23 cellular contexts compared by ENCODE assay signal in genomic region chr5:133697536-133698258, GRCh38.
DNase-seq lines count a peak whose midpoint lies in the region; ATAC-seq and TF ChIP-seq lines count a peak whose summit lies in the region.
"Had no signal": no experiment of that assay in that cellular context is flagged by ENCODE, and none has a peak within 500 bp of the region (broad histone marks: within the 10 kb centered on the region; RNA-seq: fewer than 3 reads in every experiment).

No MANE protein-coding gene starts in this region.

- H3K27me3 Mint-ChIP-seq in stimulated activated naive B cell treated with anti-CD40 and anti-IgM and Interleukin-4, amounts not matched to agents 10 μg/mL and 1 μg/mL and 100 μg/mL, for 72 hours = peaks cover 14 to 17% of the 10 kb centered on the region in 2 donors
- H3K27me3 Mint-ChIP-seq in mesothelial cell of epicardium (ENCODE audit: low read depth) = peaks cover 26% of the 10 kb centered on the region

- peaks cover 0 to 6% of the 10 kb centered on the region in 2 donors for H3K36me3 Mint-ChIP-seq in stimulated activated naive B cell treated with anti-CD40 and anti-IgM and Interleukin-4, amounts not matched to agents 10 μg/mL and 1 μg/mL and 100 μg/mL, for 72 hours
- H3K36me3 Mint-ChIP-seq in mesothelial cell of epicardium = no peaks in the 10 kb centered on the region
- H3K36me3 Mint-ChIP-seq: CD8-positive, alpha-beta T cell had no signal

- peaks cover 10 to 18% of the 10 kb centered on the region in 2 donors for H3K4me1 Mint-ChIP-seq in stimulated activated naive B cell treated with anti-CD40 and anti-IgM and Interleukin-4, amounts not matched to agents 10 μg/mL and 1 μg/mL and 100 μg/mL, for 72 hours
- H3K4me1 Mint-ChIP-seq in mesothelial cell of epicardium = peaks cover 2% of the 10 kb centered on the region

- no peaks in the 10 kb centered on the region for H3K9me3 ChIP-seq in BLaER1 treated with 17β-estradiol and CSF1 and Interleukin-3, amounts not matched to agents 10 nM and 100 nM (replicated peaks in 1 of 11)
- H3K9me3 ChIP-seq: Caco-2, SK-N-SH had no signal

- no peak overlapping the region for H3K4me3 Mint-ChIP-seq in stimulated activated naive B cell treated with anti-CD40 and anti-IgM and Interleukin-4, amounts not matched to agents 10 μg/mL and 1 μg/mL and 100 μg/mL, for 72 hours
- H3K4me3 Mint-ChIP-seq in mesothelial cell of epicardium = no peak overlapping the region
- H3K4me3 Mint-ChIP-seq: CD8-positive, alpha-beta T cell had no signal

- no peak overlapping the region for H3K4me3 ChIP-seq in BLaER1 treated with 17β-estradiol and CSF1 and Interleukin-3, amounts not matched to agents 10 nM and 100 nM
- H3K4me3 ChIP-seq in coronary artery = no peak overlapping the region

- H4K20me1 ChIP-seq in BLaER1 treated with 17β-estradiol and CSF1 and Interleukin-3, amounts not matched to agents 10 nM and 100 nM = no peaks in the 10 kb centered on the region

- TF ChIP-seq CTCF in GM13976 (IDR thresholded peaks at IDR 0.05; ENCODE audit: borderline replicate concordance, control extremely low read depth, extremely low read depth, insufficient read depth, missing control alignments) = no peak
- no peak for TF ChIP-seq CTCF in coronary artery (IDR thresholded peaks at IDR 0.05)
- TF ChIP-seq CTCF in mesothelial cell of epicardium (IDR thresholded peaks at IDR 0.05; ENCODE audit: unreplicated experiment) = no peak

- peaks cover 0 to 19% (median 12%) of the 10 kb centered on the region in 10 experiments; a peak in 13 of 20 replicates for H3K4me1 ChIP-seq in BLaER1 treated with 17β-estradiol and CSF1 and Interleukin-3, amounts not matched to agents 10 nM and 100 nM
- H3K4me1 ChIP-seq: Caco-2 had no signal

- no peak overlapping the region for H3K9ac ChIP-seq in BLaER1 treated with 17β-estradiol and CSF1 and Interleukin-3, amounts not matched to agents 10 nM and 100 nM
- H3K9ac ChIP-seq: SK-N-SH had no signal

- H3K9me3 Mint-ChIP-seq in stimulated activated naive B cell treated with anti-CD40 and anti-IgM and Interleukin-4, amounts not matched to agents 10 μg/mL and 1 μg/mL and 100 μg/mL, for 72 hours = peaks cover 3 to 4% of the 10 kb centered on the region in 2 donors
- no peaks in the 10 kb centered on the region for H3K9me3 Mint-ChIP-seq in mesothelial cell of epicardium
- H3K9me3 Mint-ChIP-seq: CD8-positive, alpha-beta T cell had no signal

- H3K27me3 ChIP-seq in BLaER1 treated with 17β-estradiol and CSF1 and Interleukin-3, amounts not matched to agents 10 nM and 100 nM = no peaks in the 10 kb centered on the region

- H3K4me2 ChIP-seq in BLaER1 treated with 17β-estradiol and CSF1 and Interleukin-3, amounts not matched to agents 10 nM and 100 nM = peak overlapping the region in 9 of 11 experiments; percentile 1 to 45 (median 20); a peak in 8 of 22 replicates
- H3K4me2 ChIP-seq: SK-N-SH had no signal

- H3K27ac ChIP-seq in BLaER1 treated with 17β-estradiol and CSF1 and Interleukin-3, amounts not matched to agents 10 nM and 100 nM = no peak overlapping the region
- no peak overlapping the region for H3K27ac ChIP-seq in coronary artery
- H3K27ac ChIP-seq: C4-2B had no signal

- in situ Hi-C loops in GM13976 (cut with MboI; ENCODE audit: low sequenced_read_pairs, unreplicated experiment) = no loop called here

- DNase-seq in GM13976 (ENCODE audit: low spot score) = peak; percentile 28
- peak; percentile 36 for DNase-seq in coronary artery (ENCODE audit: low spot score)
- DNase-seq in stimulated activated naive B cell treated with anti-CD40 and anti-IgM and Interleukin-4, amounts not matched to agents 10 μg/mL and 1 μg/mL and 100 μg/mL, for 72 hours = no peak
- no peak for DNase-seq in NCI-H2081 (lab: John Stamatoyannopoulos, UW)
- no peak for DNase-seq in SW480 (ENCODE audit: low spot score)
- no peak for DNase-seq in mesothelial cell of epicardium (ENCODE audit: low spot score in 2 of 2, unreplicated experiment in 2 of 2)
- DNase-seq: Caco-2, DMS 273 treated with DMSO at 0.1 percent for 48 hours, DMS79, EL, GDM1, Karpas-422, NCI-H1092, NCI-H1417 treated with DMSO at 0.1 percent for 48 hours, NCI-H187, NCI-H2171 treated with DMSO at 0.1 percent for 48 hours, NCI-H524, NCI-H774, PC-3, SK-N-SH had no signal

- peak; percentile 54 for ATAC-seq in stimulated activated naive B cell treated with anti-CD40 and anti-IgM and Interleukin-4, amounts not matched to agents 10 μg/mL and 1 μg/mL and 100 μg/mL, for 72 hours (replicated peaks)
- ATAC-seq: CD8-positive, alpha-beta T cell; PC-3 had no signal

- no peaks in the 10 kb centered on the region for H3K36me3 ChIP-seq in BLaER1 treated with 17β-estradiol and CSF1 and Interleukin-3, amounts not matched to agents 10 nM and 100 nM

- peak overlapping the region; percentile 26 for H3K27ac Mint-ChIP-seq in stimulated activated naive B cell treated with anti-CD40 and anti-IgM and Interleukin-4, amounts not matched to agents 10 μg/mL and 1 μg/mL and 100 μg/mL, for 72 hours
- no peak overlapping the region for H3K27ac Mint-ChIP-seq in mesothelial cell of epicardium
- H3K27ac Mint-ChIP-seq: CD8-positive, alpha-beta T cell had no signal

Comparison
In these comparisons a context has a peak if more than half of its experiments do, and no peak if none do; other contexts are left out.
1. DNase-seq: peak in GM13976 (single experiment) and coronary artery (single experiment); none in stimulated activated naive B cell treated with anti-CD40 and anti-IgM and Interleukin-4, amounts not matched to agents 10 μg/mL and 1 μg/mL and 100 μg/mL, for 72 hours (single experiment), NCI-H2081 (0 of 2), SW480 (single experiment) and mesothelial cell of epicardium (0 of 2).